9 cellular contexts compared by ENCODE assay signal in genomic region chr6:3798211-3798909, GRCh38. TPM values are rescaled to one million over a fixed set of nuclear protein-coding genes. Genes with fewer than 3 reads are reported as not detected.
DNase-seq lines count a peak whose midpoint lies in the region; ATAC-seq and TF ChIP-seq lines count a peak whose summit lies in the region.
"Had no signal": no experiment of that assay in that cellular context is flagged by ENCODE, and none has a peak within 500 bp of the region (broad histone marks: within the 10 kb centered on the region; RNA-seq: fewer than 3 reads in every experiment).

No MANE protein-coding gene starts in this region.

- ATAC-seq in Panc1 (no peak), HG03354 (IDR thresholded peaks at IDR 0.05; ENCODE audit: poor library complexity, severe bottlenecking, unreplicated experiment) (no peak)

- H3K4me1 ChIP-seq in Panc1 (ENCODE audit: control insufficient read depth, insufficient read depth, low read length) = peaks cover 4% of the 10 kb centered on the region
- peaks cover 17% of the 10 kb centered on the region for H3K4me1 ChIP-seq in hepatocyte (ENCODE audit: insufficient read depth)
- H3K4me1 ChIP-seq in thyroid gland = peaks cover 26 to 58% of the 10 kb centered on the region in 2 donors

- H3K4me2 ChIP-seq in hepatocyte = no peak overlapping the region

- CTCF ChIA-PET in Panc1 (lab: Charles Lee) = no interaction called here

- H3K27me3 ChIP-seq in Panc1 (ENCODE audit: control insufficient read depth, insufficient read depth, low read length) (no peaks in the 10 kb centered on the region), hepatocyte (no peaks in the 10 kb centered on the region), thyroid gland (no peaks in the 10 kb centered on the region)

- no peaks in the 10 kb centered on the region for H3K9me2 ChIP-seq in hepatocyte (replicated peaks; ENCODE audit: insufficient read depth)

- H3K79me2 ChIP-seq in hepatocyte = no peaks in the 10 kb centered on the region

- intact Hi-C loops in Panc1 (cut with micrococcal nuclease; ENCODE audit: unreplicated experiment) = no loop called here
- intact Hi-C loops in thyroid gland (cut with DNase I) = no loop called here

- TF ChIP-seq CTCF in Panc1 (IDR thresholded peaks at IDR 0.05) (no peak), hepatocyte (IDR thresholded peaks at IDR 0.05; ENCODE audit: poor library complexity) (no peak), thyroid gland (IDR thresholded peaks at IDR 0.05) (no peak)

- in situ Hi-C loops in Panc1 (cut with HindIII; ENCODE audit: low pct_unique_long_range_greater_than_20kb, low sequenced_read_pairs) = no loop called here

- no TSS peak for BruUV-seq in Panc1 (replicated peaks; lab: Mats Ljungman, UMichigan)

- WGBS in hepatocyte (ENCODE audit: low lambda C conversion rate, missing lambda C conversion rate) = 89% methylated on average over 8 of the region's 8 CpGs
- 44 to 51% methylated on average over 8 of the region's 8 CpGs for WGBS in thyroid gland, 2 donors

- TF ChIP-seq POLR2A in thyroid gland (IDR thresholded peaks at IDR 0.05) = peak in 1 of 2 donors; percentile 72

- POLR2A ChIA-PET in Panc1 (lab: Charles Lee) = no interaction called here

- peak overlapping the region; percentile 6; the same call in 1 of the 2 replicates for H3K27ac ChIP-seq in Panc1 (ENCODE audit: low read length)
- peak overlapping the region; percentile 88 for H3K27ac ChIP-seq in hepatocyte
- H3K27ac ChIP-seq in thyroid gland = peak overlapping the region; percentile 61 to 96 (median 81)

- no peaks in the 10 kb centered on the region for H3K36me3 ChIP-seq in Panc1 (ENCODE audit: control insufficient read depth, insufficient read depth, low read length)
- no peaks in the 10 kb centered on the region for H3K36me3 ChIP-seq in hepatocyte (replicated peaks; ENCODE audit: insufficient read depth, low read depth)
- H3K36me3 ChIP-seq in thyroid gland = no peaks in the 10 kb centered on the region

- H3K4me3 ChIP-seq in Panc1 (ENCODE audit: low read depth in 2 of 2, low read length in 2 of 2) = no peak overlapping the region
- no peak overlapping the region for H3K4me3 ChIP-seq in hepatocyte
- H3K4me3 ChIP-seq in thyroid gland (replicated peaks in 1 of 3) = no peak overlapping the region

- DNase-seq in NCI-H2227 (lab: John Stamatoyannopoulos, UW; ENCODE audit: unreplicated experiment) (peak; percentile 54), NCI-H2227 treated with DMSO at 0.1 percent for 48 hours (lab: John Stamatoyannopoulos, UW) (no peak), Panc1 (ENCODE audit: low read depth, low spot score) (no peak), hepatocyte (ENCODE audit: low spot score) (no peak), thyroid gland (peak; percentile 86 to 90), NCI-H1694 treated with DMSO at 0.1 percent for 48 hours (lab: John Stamatoyannopoulos, UW) (no peak), occipital lobe (lab: John Stamatoyannopoulos, UW) (no peak)
- DNase-seq: NCI-H2171 treated with DMSO at 0.1 percent for 48 hours had no signal

- H4K20me1 ChIP-seq in hepatocyte (ENCODE audit: insufficient read depth, poor library complexity, severe bottlenecking) = no peaks in the 10 kb centered on the region

- H2AFZ ChIP-seq in hepatocyte = no peak overlapping the region

- H3K9me3 ChIP-seq in Panc1 (ENCODE audit: control insufficient read depth, insufficient read depth, low read depth, low read length) (no peaks in the 10 kb centered on the region), hepatocyte (ENCODE audit: low read depth) (no peaks in the 10 kb centered on the region), thyroid gland (no peaks in the 10 kb centered on the region)

RNA-seq across cellular contexts. Expression of gene PXDC1, which starts 46.8 kb away (rescaled TPM):
- total RNA-seq in Panc1 (2021; ENCODE audit: unreplicated experiment) (36.2 TPM), hepatocyte (83.8 and 86.6 TPM in 2 replicates), thyroid gland (100 to 1,000 TPM in 1 of 4 donors, 10 to 100 TPM in 3; 73.5 to 102 (median 82.7) TPM), occipital lobe (11.1 TPM)
- 29.3 TPM for polyA plus RNA-seq in Panc1 (2012; ENCODE audit: insufficient read length)
- polyA plus RNA-seq in hepatocyte = 89.2 and 90.8 TPM in 2 replicates

RNA-seq across cellular contexts. Expression of gene FAM50B, which starts 50.8 kb away (rescaled TPM):
- total RNA-seq in Panc1 (2021; ENCODE audit: unreplicated experiment) (not detected), hepatocyte (0.84 and 1.6 TPM in 2 replicates), thyroid gland (10 to 100 TPM; 18.4 to 40.9 (median 20.3) TPM), occipital lobe (20.6 TPM)
- not detected for polyA plus RNA-seq in Panc1 (2012; ENCODE audit: insufficient read length)
- 1.1 and 1.6 TPM in 2 replicates for polyA plus RNA-seq in hepatocyte

Comparison
In these comparisons a context has a peak if more than half of its experiments do, and no peak if none do; other contexts are left out.
1. DNase-seq: peak in NCI-H2227 (single experiment) and thyroid gland (2 of 2); none in NCI-H2227 treated with DMSO at 0.1 percent for 48 hours (single experiment), Panc1 (single experiment), hepatocyte (single experiment), NCI-H1694 treated with DMSO at 0.1 percent for 48 hours (single experiment) and occipital lobe (single experiment).
2. H3K27ac ChIP-seq: peak in every context shown above with its lines; median percentile 88 in hepatocyte; 81 in thyroid gland; 6 in Panc1.